13 cellular contexts compared by ENCODE assay signal in genomic region chr4:20292739-20293138, GRCh38.
"Had no signal": no experiment of that assay in that cellular context is flagged by ENCODE, and none has a peak within 500 bp of the region (broad histone marks: within the 10 kb centered on the region; RNA-seq: fewer than 3 reads in every experiment).

No MANE protein-coding gene starts in this region.

- H3K27ac ChIP-seq: colonic mucosa, coronary artery, dorsolateral prefrontal cortex, epithelial cell of prostate, esophagus muscularis mucosa, esophagus squamous epithelium, foreskin keratinocyte, gastrocnemius medialis, gastroesophageal sphincter, heart left ventricle, heart right ventricle had no signal

- H3K4me3 ChIP-seq: colonic mucosa, coronary artery, dorsolateral prefrontal cortex, esophagus muscularis mucosa, esophagus squamous epithelium, gastrocnemius medialis, gastroesophageal sphincter, heart left ventricle, heart right ventricle had no signal

- H3K36me3 ChIP-seq: colonic mucosa, esophagus muscularis mucosa, esophagus squamous epithelium, gastrocnemius medialis, gastroesophageal sphincter, heart left ventricle, heart right ventricle had no signal

- H3K9me3 ChIP-seq: colonic mucosa, esophagus muscularis mucosa, esophagus squamous epithelium, gastrocnemius medialis, gastroesophageal sphincter, heart left ventricle, heart right ventricle had no signal

- H3K4me1 ChIP-seq: colonic mucosa, gastrocnemius medialis, heart left ventricle, heart right ventricle had no signal

- ATAC-seq: effector memory CD8-positive, alpha-beta T cell; esophagus mucosa; foreskin keratinocyte; gastrocnemius medialis; gastroesophageal sphincter; heart left ventricle; heart right ventricle had no signal
